10 cellular contexts compared by ENCODE assay signal in genomic region chr1:151072224-151072623, GRCh38. TPM values are rescaled to one million over a fixed set of nuclear protein-coding genes. Genes with fewer than 3 reads are reported as not detected.
DNase-seq lines count a peak whose midpoint lies in the region; ATAC-seq and TF ChIP-seq lines count a peak whose summit lies in the region.
"Had no signal": no experiment of that assay in that cellular context is flagged by ENCODE, and none has a peak within 500 bp of the region (broad histone marks: within the 10 kb centered on the region; RNA-seq: fewer than 3 reads in every experiment).

No MANE protein-coding gene starts in this region.

- peak overlapping the region; percentile 78; the same call in 1 of the 2 replicates for H3K4me2 ChIP-seq in DND-41 (ENCODE audit: insufficient read depth, low read length)

- H3K4me3 Mint-ChIP-seq in activated T-helper 17 cell treated with anti-CD3 and anti-CD28 coated beads, Interleukin-2, amount 50 U/mL, for 72 hours, result peak overlapping the region; percentile 98

- no peaks in the 10 kb centered on the region for H3K9me3 Mint-ChIP-seq in activated T-helper 17 cell treated with anti-CD3 and anti-CD28 coated beads, Interleukin-2, amount 50 U/mL, for 72 hours

- ATAC-seq in DND-41 (ENCODE audit: insufficient read depth, low read depth) (no peak), HG03025 (IDR thresholded peaks at IDR 0.05; ENCODE audit: low FRiP score, unreplicated experiment) (no peak)
- ATAC-seq in activated T-helper 17 cell treated with anti-CD3 and anti-CD28 coated beads, Interleukin-2, amount 50 U/mL, for 72 hours (replicated peaks), result no peak

- CTCF ChIA-PET in AG04450 (lab: Charles Lee), result interaction anchor here (0.8 to 2.5 kb wide), 5 partner anchors 8 to 27 kb away, joined by 3 to 21 read pairs (median 10); no protein-coding TSS in a partner anchor

- POLR2A ChIA-PET in AG04450 (lab: Yijun Ruan, JAX), result no interaction called here

- H3K27ac Mint-ChIP-seq in activated T-helper 17 cell treated with anti-CD3 and anti-CD28 coated beads, Interleukin-2, amount 50 U/mL, for 72 hours, result peak overlapping the region; percentile 100

- no peaks in the 10 kb centered on the region for H4K20me1 ChIP-seq in DND-41 (ENCODE audit: insufficient read depth, low read length)

- peaks cover 20% of the 10 kb centered on the region for H3K36me3 Mint-ChIP-seq in activated T-helper 17 cell treated with anti-CD3 and anti-CD28 coated beads, Interleukin-2, amount 50 U/mL, for 72 hours (ENCODE audit: low read depth)

- H3K4me1 ChIP-seq in DND-41 (ENCODE audit: insufficient read depth, low read length), result peaks cover 36% of the 10 kb centered on the region

- H3K9me3 ChIP-seq in AG04450 (ENCODE audit: control insufficient read depth, insufficient read depth, low read length), result no peaks in the 10 kb centered on the region; the same call in 1 of the 2 replicates
- no peaks in the 10 kb centered on the region for H3K9me3 ChIP-seq in DND-41 (ENCODE audit: insufficient read depth, low read length, severe bottlenecking)

- no peaks in the 10 kb centered on the region for H3K27me3 ChIP-seq in AG04450 (ENCODE audit: control insufficient read depth, insufficient read depth, low read length)
- H3K27me3 ChIP-seq in DND-41 (ENCODE audit: insufficient read depth, low read length, poor library complexity), result no peaks in the 10 kb centered on the region

- no peak overlapping the region for H2AFZ ChIP-seq in DND-41 (ENCODE audit: low read depth, low read length)

- H3K27ac ChIP-seq in AG04450 (ENCODE audit: low read depth, low read length) (no peak overlapping the region), DND-41 (ENCODE audit: low read length) (no peak overlapping the region)

- TF ChIP-seq CTCF in AG04450 (IDR thresholded peaks at IDR 0.05; ENCODE audit: low read depth, low read length) (0 out of 2 replicates have a peak, but pooled peaks have one; percentile 4), DND-41 (IDR thresholded peaks at IDR 0.05; ENCODE audit: borderline replicate concordance, extremely low read depth, low read length, poor library complexity, severe bottlenecking) (no peak)

- peaks cover 32% of the 10 kb centered on the region for H3K36me3 ChIP-seq in DND-41 (ENCODE audit: insufficient read depth, low read length)

- no peaks in the 10 kb centered on the region for H3K4me1 Mint-ChIP-seq in activated T-helper 17 cell treated with anti-CD3 and anti-CD28 coated beads, Interleukin-2, amount 50 U/mL, for 72 hours

- no peak overlapping the region for H3K4me3 ChIP-seq in AG04450 (ENCODE audit: low read depth, low read length)
- H3K4me3 ChIP-seq in DND-41 (ENCODE audit: low read depth in 1 of 2, low read length in 2 of 2), result no peak overlapping the region

- H3K79me2 ChIP-seq in DND-41 (ENCODE audit: insufficient read depth, low read length), result peaks cover 49% of the 10 kb centered on the region

- DNase-seq in AG04450 (ENCODE audit: low read depth, low spot score) (no peak), DND-41 (no peak), mesenteric fat pad (ENCODE audit: low spot score) (peak; percentile 43), AG08395 (ENCODE audit: low spot score) (no peak), NCI-H510A (lab: John Stamatoyannopoulos, UW) (no peak), GF-D8 (lab: John Stamatoyannopoulos, UW) (no peak)
- DNase-seq: activated naive CD4-positive, alpha-beta T cell treated with Interleukin-2 at 50 U/mL for 16 hours; DMS79 had no signal

- H3K27me3 Mint-ChIP-seq in activated T-helper 17 cell treated with anti-CD3 and anti-CD28 coated beads, Interleukin-2, amount 50 U/mL, for 72 hours, result no peaks in the 10 kb centered on the region

- no peak overlapping the region for H3K9ac ChIP-seq in DND-41 (ENCODE audit: low read depth, low read length)

RNA-seq across cellular contexts. Expression of gene GABPB2, which starts 1.7 kb away (rescaled TPM):
- polyA plus RNA-seq in AG04450 (2011; rRNA removed), result 9.8 and 10.0 TPM in 2 replicates
- polyA minus RNA-seq in AG04450 (2011; rRNA and poly(A)+ RNA removed), result 15.7 and 15.8 TPM in 2 replicates
- 10 to 100 TPM in 1 of 2 donors, 1 to 10 TPM in 1; 5.8 to 11.7 TPM for total RNA-seq in activated T-helper 17 cell treated with anti-CD3 and anti-CD28 coated beads, Interleukin-2, amount 50 U/mL, for 72 hours
- total RNA-seq in mesenteric fat pad, result 15.7 TPM

RNA-seq across cellular contexts. Expression of gene MLLT11, which starts 12.0 kb away (rescaled TPM):
- 25.2 and 28.3 TPM in 2 replicates for polyA plus RNA-seq in AG04450 (2011; rRNA removed)
- 9.4 and 10.9 TPM in 2 replicates for polyA minus RNA-seq in AG04450 (2011; rRNA and poly(A)+ RNA removed)
- total RNA-seq in activated T-helper 17 cell treated with anti-CD3 and anti-CD28 coated beads, Interleukin-2, amount 50 U/mL, for 72 hours, result 1 to 10 TPM; 1.7 to 4.0 TPM
- total RNA-seq in mesenteric fat pad, result 0.64 TPM

RNA-seq across cellular contexts. Expression of gene CDC42SE1, which starts 12.8 kb away (rescaled TPM):
- polyA plus RNA-seq in AG04450 (2011; rRNA removed), result 66.3 and 70.3 TPM in 2 replicates
- 55.5 and 56.1 TPM in 2 replicates for polyA minus RNA-seq in AG04450 (2011; rRNA and poly(A)+ RNA removed)
- total RNA-seq in activated T-helper 17 cell treated with anti-CD3 and anti-CD28 coated beads, Interleukin-2, amount 50 U/mL, for 72 hours, result 100 to 1,000 TPM in 1 of 2 donors, 10 to 100 TPM in 1; 99.7 to 121 TPM
- total RNA-seq in mesenteric fat pad, result 97.4 TPM

RNA-seq across cellular contexts. Expression of gene C1orf56, which starts 24.7 kb away (rescaled TPM):
- 1.3 and 1.9 TPM in 2 replicates for polyA plus RNA-seq in AG04450 (2011; rRNA removed)
- 0.74 and 1.8 TPM in 2 replicates for polyA minus RNA-seq in AG04450 (2011; rRNA and poly(A)+ RNA removed)
- 1 to 10 TPM in 1 of 2 donors, under 1 TPM in 1; 0.71 to 1.2 TPM for total RNA-seq in activated T-helper 17 cell treated with anti-CD3 and anti-CD28 coated beads, Interleukin-2, amount 50 U/mL, for 72 hours
- 5.4 TPM for total RNA-seq in mesenteric fat pad

RNA-seq across cellular contexts. Expression of gene BNIPL, which starts 35.8 kb away (rescaled TPM):
- 0.09 and 0.16 TPM in 2 replicates for polyA plus RNA-seq in AG04450 (2011; rRNA removed)
- 0.09 and 0.23 TPM in 2 replicates for polyA minus RNA-seq in AG04450 (2011; rRNA and poly(A)+ RNA removed)
- total RNA-seq in activated T-helper 17 cell treated with anti-CD3 and anti-CD28 coated beads, Interleukin-2, amount 50 U/mL, for 72 hours, result 1 to 10 TPM; 1.4 to 4.5 TPM
- total RNA-seq in mesenteric fat pad, result not detected
